10 cellular contexts compared by ENCODE assay signal in the genomic region with DNA sequence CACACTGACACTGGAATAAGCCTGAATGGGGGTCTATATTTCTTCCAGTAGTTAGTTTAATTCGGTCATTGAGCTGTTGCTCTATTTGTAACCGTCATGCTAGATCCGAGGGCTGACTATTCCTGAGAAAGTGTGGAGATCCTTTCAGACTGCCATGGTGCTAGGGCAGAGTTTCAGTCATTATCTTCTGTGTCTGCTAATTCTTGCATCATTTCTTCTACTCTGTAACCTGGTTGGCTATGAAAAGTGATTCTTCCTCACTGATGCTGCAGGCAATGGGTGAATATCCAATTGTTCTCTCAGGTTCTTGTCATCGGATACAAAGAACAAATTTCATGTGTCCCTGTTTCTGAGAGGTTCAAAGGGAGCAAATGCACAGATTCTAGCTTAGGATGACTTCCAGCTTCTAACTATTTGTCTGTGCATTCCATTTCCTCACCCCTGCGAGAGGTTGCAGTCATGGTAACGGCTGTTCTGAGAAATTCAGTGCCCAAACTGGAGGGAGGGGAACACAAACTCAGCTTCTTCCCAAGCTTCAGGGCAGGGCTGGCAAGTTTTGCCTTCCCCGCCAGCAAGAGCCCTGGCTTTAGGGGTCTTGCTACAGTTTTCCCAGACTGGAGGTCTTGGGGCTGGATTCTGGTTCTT. TPM values are rescaled to one million over a fixed set of nuclear protein-coding genes. Genes with fewer than 3 reads are reported as not detected.
DNase-seq lines count a peak whose midpoint lies in the region; ATAC-seq and TF ChIP-seq lines count a peak whose summit lies in the region.
"Had no signal": no experiment of that assay in that cellular context is flagged by ENCODE, and none has a peak within 500 bp of the region (broad histone marks: within the 10 kb centered on the region; RNA-seq: fewer than 3 reads in every experiment).

No MANE protein-coding gene starts in this region.

- no peak overlapping the region for H3K9ac ChIP-seq in mucosa of rectum (ENCODE audit: low read depth in 1 of 2, low read length in 2 of 2)

- H3K4me1 Mint-ChIP-seq in HFFc6 (ENCODE audit: low read depth) (peaks cover 55% of the 10 kb centered on the region), chondrocyte (ENCODE audit: low read depth) (peaks cover 23% of the 10 kb centered on the region)

- peak overlapping the region; percentile 49 to 56 for H3K27ac ChIP-seq in mucosa of rectum (ENCODE audit: low read depth in 2 of 2, low read length in 2 of 2)

- peak; percentile 55 for DNase-seq in AG08396 (ENCODE audit: low spot score)
- DNase-seq in HFFc6 = no peak
- no peak for DNase-seq in chondrocyte (ENCODE audit: low spot score)
- no peak for DNase-seq in effector CD8-positive, alpha-beta T cell (lab: John Stamatoyannopoulos, UW)
- DNase-seq in NOMO-1 treated with DMSO at 0.1 percent for 48 hours (lab: John Stamatoyannopoulos, UW; ENCODE audit: unreplicated experiment) = no peak
- DNase-seq: NCI-H146 had no signal

- H3K27me3 Mint-ChIP-seq in HFFc6 (ENCODE audit: insufficient read depth) (no peaks in the 10 kb centered on the region), chondrocyte (ENCODE audit: low read depth) (no peaks in the 10 kb centered on the region)

- H3K9me3 Mint-ChIP-seq in HFFc6 = no peaks in the 10 kb centered on the region
- H3K9me3 Mint-ChIP-seq in chondrocyte (ENCODE audit: low read depth) = no peaks in the 10 kb centered on the region
- H3K9me3 Mint-ChIP-seq: immature natural killer cell had no signal

- H3K27me3 ChIP-seq in mucosa of rectum (ENCODE audit: control insufficient read depth in 2 of 2, insufficient read depth in 2 of 2, low read length in 2 of 2) = no peaks in the 10 kb centered on the region

- H3K36me3 Mint-ChIP-seq in HFFc6 (ENCODE audit: low read depth) (peaks cover 16% of the 10 kb centered on the region), chondrocyte (ENCODE audit: low read depth) (peaks cover 1% of the 10 kb centered on the region)

- ATAC-seq in GM18858 (IDR thresholded peaks at IDR 0.05; ENCODE audit: unreplicated experiment) = no peak
- no peak for ATAC-seq in HG03135 (IDR thresholded peaks at IDR 0.05; ENCODE audit: unreplicated experiment)

- H3K4me3 Mint-ChIP-seq in HFFc6 = no peak overlapping the region
- no peak overlapping the region for H3K4me3 Mint-ChIP-seq in chondrocyte (ENCODE audit: unreplicated experiment)

- peaks cover 6 to 28% of the 10 kb centered on the region in 2 donors for H3K4me1 ChIP-seq in mucosa of rectum (ENCODE audit: control insufficient read depth in 2 of 2, insufficient read depth in 2 of 2, low read length in 2 of 2)

- H3K4me3 ChIP-seq in mucosa of rectum (ENCODE audit: low read length in 2 of 2) = no peak overlapping the region

- peaks cover 0 to 8% of the 10 kb centered on the region in 2 donors for H3K36me3 ChIP-seq in mucosa of rectum (ENCODE audit: control insufficient read depth in 2 of 2, insufficient read depth in 2 of 2, low read length in 2 of 2)

- TF ChIP-seq CTCF in HFFc6 (IDR thresholded peaks at IDR 0.05) (no peak), chondrocyte (IDR thresholded peaks at IDR 0.05) (no peak)

- H3K27ac Mint-ChIP-seq in HFFc6 (peak overlapping the region; percentile 71), chondrocyte (ENCODE audit: unreplicated experiment) (peak overlapping the region; percentile 0)

- no peaks in the 10 kb centered on the region for H3K9me3 ChIP-seq in mucosa of rectum (ENCODE audit: control insufficient read depth in 2 of 2, low read length in 2 of 2)

RNA-seq across cellular contexts. Expression of gene FAS, which starts 11.0 kb away (rescaled TPM):
- total RNA-seq in HFFc6 (2021; fragmentation: NEBNext Ultra II Directional; extraction: Animal tissue kit (Norgen Biotek cat#: 25700)) = 10 to 100 TPM; 52.9 to 62.9 (median 57.5) TPM
- 11.2 to 11.6 TPM (median 11.5 TPM) in 3 replicates for total RNA-seq in chondrocyte

RNA-seq across cellular contexts. Expression of gene ACTA2, which starts 49.0 kb away (rescaled TPM):
- 100 to 1,000 TPM; 112 to 178 (median 164) TPM for total RNA-seq in HFFc6 (2021; fragmentation: NEBNext Ultra II Directional; extraction: Animal tissue kit (Norgen Biotek cat#: 25700))
- total RNA-seq in chondrocyte = 846 to 4,145 TPM (median 3,929 TPM) in 3 replicates
